9 cellular contexts compared by ENCODE assay signal in genomic region chr3:196499807-196500524, GRCh38. TPM values are rescaled to one million over a fixed set of nuclear protein-coding genes. Genes with fewer than 3 reads are reported as not detected.
DNase-seq lines count a peak whose midpoint lies in the region; ATAC-seq and TF ChIP-seq lines count a peak whose summit lies in the region.
"Had no signal": no experiment of that assay in that cellular context is flagged by ENCODE, and none has a peak within 500 bp of the region (broad histone marks: within the 10 kb centered on the region; RNA-seq: fewer than 3 reads in every experiment).

No MANE protein-coding gene starts in this region.

- H3K27ac ChIP-seq in left lung (peak overlapping the region; percentile 70 to 96), thoracic aorta (peak overlapping the region in 1 of 2 donors; percentile 37)

- no peaks in the 10 kb centered on the region for H3K9me3 Mint-ChIP-seq in activated CD8-positive, alpha-beta memory T cell treated with anti-CD3 and anti-CD28 coated beads, Interleukin-2, amount 10 ng/mL, durations not matched to agents 7 days and 5 days (ENCODE audit: low read depth)
- H3K9me3 Mint-ChIP-seq in activated naive CD4-positive, alpha-beta T cell treated with anti-CD3 and anti-CD28 coated beads, Interleukin-2, amount 50 U/mL, for 72 hours: peaks cover 0 to 4% of the 10 kb centered on the region in 2 donors

- H3K36me3 Mint-ChIP-seq in activated CD8-positive, alpha-beta memory T cell treated with anti-CD3 and anti-CD28 coated beads, Interleukin-2, amount 10 ng/mL, durations not matched to agents 7 days and 5 days: peaks cover 59% of the 10 kb centered on the region
- H3K36me3 Mint-ChIP-seq in activated naive CD4-positive, alpha-beta T cell treated with anti-CD3 and anti-CD28 coated beads, Interleukin-2, amount 50 U/mL, for 72 hours: peaks cover 38 to 55% of the 10 kb centered on the region in 2 donors

- H3K27me3 Mint-ChIP-seq in activated CD8-positive, alpha-beta memory T cell treated with anti-CD3 and anti-CD28 coated beads, Interleukin-2, amount 10 ng/mL, durations not matched to agents 7 days and 5 days: no peaks in the 10 kb centered on the region

- peak overlapping the region; percentile 98 for H3K4me3 Mint-ChIP-seq in activated CD8-positive, alpha-beta memory T cell treated with anti-CD3 and anti-CD28 coated beads, Interleukin-2, amount 10 ng/mL, durations not matched to agents 7 days and 5 days

- CTCF ChIA-PET in activated CD8-positive, alpha-beta memory T cell treated with anti-CD3 and anti-CD28 coated beads, Interleukin-2, amount 10 ng/mL, durations not matched to agents 7 days and 5 days (lab: Charles Lee): no interaction called here

- no peaks in the 10 kb centered on the region for H3K27me3 ChIP-seq in left lung
- H3K27me3 ChIP-seq in thoracic aorta (replicated peaks; ENCODE audit: insufficient read depth): no peaks in the 10 kb centered on the region

- peaks cover 44% of the 10 kb centered on the region for H3K4me1 Mint-ChIP-seq in activated CD8-positive, alpha-beta memory T cell treated with anti-CD3 and anti-CD28 coated beads, Interleukin-2, amount 10 ng/mL, durations not matched to agents 7 days and 5 days

- DNase-seq in activated CD8-positive, alpha-beta memory T cell treated with anti-CD3 and anti-CD28 coated beads, Interleukin-2, amount 10 ng/mL, durations not matched to agents 7 days and 5 days: no peak
- no peak for DNase-seq in activated CD8-positive, alpha-beta memory T cell treated with anti-CD3 and anti-CD28 coated beads for 24 hours
- DNase-seq in activated naive CD4-positive, alpha-beta T cell treated with anti-CD3 and anti-CD28 coated beads, Interleukin-2, amount 50 U/mL, for 72 hours (ENCODE audit: low spot score in 2 of 2): no peak
- DNase-seq in left lung (no peak), thoracic aorta (ENCODE audit: low spot score) (no peak), NCI-H146 treated with DMSO at 0.1 percent for 48 hours (lab: John Stamatoyannopoulos, UW; ENCODE audit: unreplicated experiment) (no peak), GDM1 (lab: John Stamatoyannopoulos, UW) (no peak), SK-N-DZ (ENCODE audit: low spot score) (no peak)

- intact Hi-C loops in left lung (cut with DNase I): no loop called here

- peak overlapping the region; percentile 59 for H3K27ac Mint-ChIP-seq in activated CD8-positive, alpha-beta memory T cell treated with anti-CD3 and anti-CD28 coated beads, Interleukin-2, amount 10 ng/mL, durations not matched to agents 7 days and 5 days
- H3K27ac Mint-ChIP-seq in activated naive CD4-positive, alpha-beta T cell treated with anti-CD3 and anti-CD28 coated beads, Interleukin-2, amount 50 U/mL, for 72 hours: peak overlapping the region; percentile 3 to 93

- no peak for TF ChIP-seq CTCF in left lung (IDR thresholded peaks at IDR 0.05)
- TF ChIP-seq CTCF in thoracic aorta (IDR thresholded peaks at IDR 0.05): no peak

- H3K9me3 ChIP-seq in left lung: no peaks in the 10 kb centered on the region
- no peaks in the 10 kb centered on the region for H3K9me3 ChIP-seq in thoracic aorta

- peaks cover 0 to 16% of the 10 kb centered on the region in 2 donors for H3K36me3 ChIP-seq in left lung
- H3K36me3 ChIP-seq in thoracic aorta: no peaks in the 10 kb centered on the region

- ATAC-seq in activated CD8-positive, alpha-beta memory T cell treated with anti-CD3 and anti-CD28 coated beads, Interleukin-2, amount 10 ng/mL, durations not matched to agents 7 days and 5 days: no peak
- ATAC-seq in activated naive CD4-positive, alpha-beta T cell treated with anti-CD3 and anti-CD28 coated beads, Interleukin-2, amount 50 U/mL, for 72 hours: peak in 1 of 2 donors; percentile 15
- ATAC-seq in left lung (no peak), thoracic aorta (ENCODE audit: insufficient number of reproducible peaks, low FRiP score, low read depth) (no peak)

- H3K4me3 ChIP-seq in left lung: peak overlapping the region; percentile 82 to 83
- peak overlapping the region; percentile 91 for H3K4me3 ChIP-seq in thoracic aorta

- H3K4me1 ChIP-seq in left lung (peaks cover 9 to 21% of the 10 kb centered on the region in 2 donors), thoracic aorta (ENCODE audit: control insufficient read depth in 1 of 2, low read depth in 2 of 2) (peaks cover 11 to 30% of the 10 kb centered on the region in 2 donors)

RNA-seq across cellular contexts. Expression of gene RNF168, which starts 3.6 kb away (rescaled TPM):
- total RNA-seq in activated CD8-positive, alpha-beta memory T cell treated with anti-CD3 and anti-CD28 coated beads, Interleukin-2, amount 10 ng/mL, durations not matched to agents 7 days and 5 days: 10 to 100 TPM; 29.6 to 39.4 TPM
- 10 to 100 TPM; 23.1 to 48.4 TPM for total RNA-seq in activated naive CD4-positive, alpha-beta T cell treated with anti-CD3 and anti-CD28 coated beads, Interleukin-2, amount 50 U/mL, for 72 hours
- 10 to 100 TPM; 22.8 to 30.0 TPM for total RNA-seq in left lung
- 10 to 100 TPM; 24.0 to 30.8 TPM for total RNA-seq in thoracic aorta
- 11.1 and 13.2 TPM in 2 replicates for polyA plus RNA-seq in SK-N-DZ (2014; cell fraction: cytosol; rRNA removed)
- polyA plus RNA-seq in SK-N-DZ (2014; cell fraction: nucleus; rRNA removed): 7.2 and 10.6 TPM in 2 replicates

RNA-seq across cellular contexts. Expression of gene SMCO1, which starts 15.2 kb away (rescaled TPM):
- total RNA-seq in activated CD8-positive, alpha-beta memory T cell treated with anti-CD3 and anti-CD28 coated beads, Interleukin-2, amount 10 ng/mL, durations not matched to agents 7 days and 5 days: not detected
- not detected for total RNA-seq in activated naive CD4-positive, alpha-beta T cell treated with anti-CD3 and anti-CD28 coated beads, Interleukin-2, amount 50 U/mL, for 72 hours
- total RNA-seq in left lung: not detected
- not detected for total RNA-seq in thoracic aorta
- polyA plus RNA-seq in SK-N-DZ (2014; cell fraction: cytosol; rRNA removed): not detected in 2 replicates
- not detected in 2 replicates for polyA plus RNA-seq in SK-N-DZ (2014; cell fraction: nucleus; rRNA removed)
- polyA plus RNA-seq: small intestine had no signal
